In the genomic region with DNA sequence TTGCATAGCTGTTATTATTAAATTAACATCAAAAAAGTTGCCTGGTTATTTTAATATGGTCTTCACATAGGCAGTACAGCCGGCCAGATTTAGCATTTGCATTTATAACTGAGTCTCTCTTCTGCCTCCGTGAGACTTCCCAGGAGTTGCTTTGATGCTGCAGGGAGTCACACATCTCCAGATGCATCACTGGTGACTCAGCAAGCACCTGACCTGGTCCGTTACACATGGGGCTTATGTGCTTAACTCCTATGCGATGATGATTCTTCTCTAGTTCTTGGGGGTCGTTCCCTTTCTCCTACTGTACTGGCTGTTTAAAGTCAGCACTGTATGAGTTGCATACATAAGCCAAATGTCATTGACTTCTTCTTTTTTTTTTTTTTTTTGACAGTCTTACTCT, we compare ENCODE assay signal across 12 cellular contexts. TPM values are rescaled to one million over a fixed set of nuclear protein-coding genes. Genes with fewer than 3 reads are reported as not detected.
DNase-seq lines count a peak whose midpoint lies in the region; ATAC-seq, FAIRE-seq and TF ChIP-seq lines count a peak whose summit lies in the region.
"Had no signal": no experiment of that assay in that cellular context is flagged by ENCODE, and none has a peak within 500 bp of the region (broad histone marks: within the 10 kb centered on the region; RNA-seq: fewer than 3 reads in every experiment).

No MANE protein-coding gene starts in this region.

- 5% methylated on average over 5 of the region's 5 CpGs for WGBS in HepG2 (ENCODE audit: low lambda C conversion rate)

- no peaks in the 10 kb centered on the region for H3K9me3 ChIP-seq in HepG2 (ENCODE audit: low read length)

- H3K79me2 ChIP-seq in HepG2 (ENCODE audit: insufficient read depth, low read length), result no peaks in the 10 kb centered on the region

- H3K9ac ChIP-seq in HepG2 (ENCODE audit: insufficient read depth, low read depth, low read length), result no peak overlapping the region

- peak; percentile 44; the same call in 2 of the 3 replicates for ATAC-seq in HepG2
- no peak for ATAC-seq in HG02763 (IDR thresholded peaks at IDR 0.05; ENCODE audit: unreplicated experiment)
- no peak for ATAC-seq in HG03280 (IDR thresholded peaks at IDR 0.05; ENCODE audit: unreplicated experiment)
- no peak for ATAC-seq in HG02981 (IDR thresholded peaks at IDR 0.05; ENCODE audit: unreplicated experiment)
- ATAC-seq: stimulated activated effector memory CD8-positive, alpha-beta T cell treated with anti-CD3 and anti-CD28 coated beads, Interleukin-12 subunit alpha, Interleukin-12 subunit beta, amount 100 ng/mL, for 72 hours had no signal

- intact Hi-C loops in HepG2 (cut with micrococcal nuclease; ENCODE audit: unreplicated experiment), result no loop called here

- CTCF ChIA-PET in HepG2 (lab: Yijun Ruan, JAX; ENCODE audit: low intra/inter-chr PET ratio, low total read pairs), result no interaction called here

- no peak overlapping the region for H3K4me2 ChIP-seq in HepG2 (ENCODE audit: low read depth, low read length)

- no peak for TF ChIP-seq POLR2A in HepG2 (IDR thresholded peaks at IDR 0.05; ENCODE audit: insufficient read depth in 1 of 2, low read depth in 2 of 2, low read length in 2 of 2)

- no peak for TF ChIP-seq EP300 in HepG2 (IDR thresholded peaks at IDR 0.05; ENCODE audit: low read depth in 2 of 2, low read length in 2 of 2)
- TF ChIP-seq EP300 in HepG2 (CRISPR knock-in tag; IDR thresholded peaks at IDR 0.05; ENCODE audit: borderline replicate concordance), result no peak

- in situ Hi-C loops in HepG2 (cut with HindIII; ENCODE audit: extremely low pct_ligation_motif_present, low pct_unique_long_range_greater_than_20kb), result loop anchor here (25.0 kb wide), 1 partner anchor 799 kb away; no protein-coding TSS in a partner anchor

- H3K4me3 ChIP-seq in HepG2 (replicated peaks in 1 of 3; ENCODE audit: insufficient read depth in 1 of 3, low read depth in 2 of 3, low read length in 3 of 3), result no peak overlapping the region

- FAIRE-seq in HepG2 (lab: Jason Lieb, UNC), result peak; percentile 26
- FAIRE-seq: small intestine had no signal

- H3K27me3 ChIP-seq in HepG2 (ENCODE audit: control insufficient read depth in 1 of 2, insufficient read depth in 2 of 2, low read length in 2 of 2), result peaks cover 0 to 6% of the 10 kb centered on the region in 2 experiments; a peak in 1 of 5 replicates

- no peak for TF ChIP-seq CTCF in HepG2 (CRISPR knock-in tag; IDR thresholded peaks at IDR 0.05)

- H3K27ac ChIP-seq in HepG2 (ENCODE audit: extremely low read length, insufficient read depth, low read length), result no peak overlapping the region

- no peak for TF ChIP-seq RAD21 in HepG2 (CRISPR knock-in tag; IDR thresholded peaks at IDR 0.05)

- peaks cover 33% of the 10 kb centered on the region for H3K4me1 ChIP-seq in HepG2 (ENCODE audit: insufficient read depth, low read length)

- no peaks in the 10 kb centered on the region for H3K36me3 ChIP-seq in HepG2 (replicated peaks in 1 of 2; ENCODE audit: control insufficient read depth in 1 of 2, insufficient read depth in 2 of 2, low read length in 2 of 2)

- H4K20me1 ChIP-seq in HepG2 (ENCODE audit: insufficient read depth, low read length), result no peaks in the 10 kb centered on the region

- no peak overlapping the region for H2AFZ ChIP-seq in HepG2 (ENCODE audit: low read length)

- POLR2A ChIA-PET in HepG2 (lab: Yijun Ruan, JAX), result interaction anchor here (0.7 kb wide), 1 partner anchor 608 kb away, joined by 3 read pairs; no protein-coding TSS in a partner anchor

- no TSS peak for BruUV-seq in HepG2 (replicated peaks; lab: Mats Ljungman, UMichigan)

- peak; percentile 43 for DNase-seq in CD1c-positive myeloid dendritic cell (ENCODE audit: extremely low spot score)
- DNase-seq in LoVo (ENCODE audit: low spot score), result peak; percentile 69
- peak; percentile 15 for DNase-seq in brain pericyte (ENCODE audit: low read depth, low spot score)
- peak; percentile 58 for DNase-seq in HepG2 (ENCODE audit: low spot score)
- DNase-seq in SIG-M5 treated with dmso at 0.1 percent for 504 hours (lab: John Stamatoyannopoulos, UW; ENCODE audit: unreplicated experiment), result no peak
- DNase-seq: activated CD4-positive, CD25-positive, alpha-beta regulatory T cell treated with anti-CD3 and anti-CD28 coated beads, Interleukin-2, amount 50 U/mL, for 72 hours; midbrain; small intestine had no signal

TF ChIP-seq in HepG2, 621 proteins besides CTCF, POLR2A, EP300 and RAD21:
- TF ChIP-seq CBX5 (CRISPR knock-in tag; IDR thresholded peaks at IDR 0.05; ENCODE audit: borderline replicate concordance), result no peak
- TF ChIP-seq TFE3 (CRISPR knock-in tag; IDR thresholded peaks at IDR 0.05), result peak; percentile 72
- no peak for TF ChIP-seq ARNTL (CRISPR knock-in tag; IDR thresholded peaks at IDR 0.05)
- peak; percentile 89 for TF ChIP-seq FOSL2 (CRISPR knock-in tag; IDR thresholded peaks at IDR 0.05)
- peak; percentile 54 for TF ChIP-seq BHLHE40 (IDR thresholded peaks at IDR 0.05; ENCODE audit: low read length)
- no peak for TF ChIP-seq ZSCAN31 (CRISPR knock-in tag; IDR thresholded peaks at IDR 0.05; ENCODE audit: low read depth)

RNA-seq across cellular contexts. Expression of gene AKR1E2, which starts 13.1 kb away (rescaled TPM):
- total RNA-seq in HepG2 (2016; rRNA removed; fragmentation: Illumina TruSeq; extraction: Trizol), result not detected in 2 replicates
- total RNA-seq in HepG2 (2016; cell fraction: cytosol; rRNA removed; fragmentation: Illumina TruSeq; extraction: Trizol; ENCODE audit: low read depth), result not detected in 2 replicates
- total RNA-seq in HepG2 (2016; cell fraction: insoluble cytoplasmic fraction; rRNA removed; fragmentation: Illumina TruSeq; extraction: Trizol), result not detected in 2 replicates
- total RNA-seq in HepG2 (2016; cell fraction: membrane; rRNA removed; fragmentation: Illumina TruSeq; extraction: Trizol), result not detected in 2 replicates
- not detected in 2 replicates for total RNA-seq in HepG2 (2016; cell fraction: nucleus; rRNA removed; fragmentation: Illumina TruSeq; extraction: Trizol)
- polyA plus RNA-seq in HepG2 (2011; rRNA removed), result 0.10 TPM in 1 of 2 replicates, not detected in the other
- polyA plus RNA-seq in HepG2 (2011; cell fraction: cytosol; rRNA removed), result not detected in 2 replicates
- 0.33 TPM in 1 of 2 replicates, not detected in the other for polyA plus RNA-seq in HepG2 (2011; cell fraction: nucleus; rRNA removed)
- polyA plus RNA-seq in HepG2 (2012), result not detected in 2 replicates
- not detected in 2 replicates for polyA plus RNA-seq in HepG2 (2016; cell fraction: cytosol; fragmentation: Illumina TruSeq; extraction: Trizol; ENCODE audit: low read depth)
- polyA plus RNA-seq in HepG2 (2016; cell fraction: insoluble cytoplasmic fraction; fragmentation: Illumina TruSeq; extraction: Trizol; ENCODE audit: low read depth), result not detected in 2 replicates
- polyA plus RNA-seq in HepG2 (2016; cell fraction: membrane; fragmentation: Illumina TruSeq; extraction: Trizol; ENCODE audit: low read depth), result not detected in 2 replicates
- polyA plus RNA-seq in HepG2 (2016; cell fraction: nucleus; fragmentation: Illumina TruSeq; extraction: Trizol; ENCODE audit: insufficient read depth, low read depth), result not detected in 2 replicates
- not detected in 2 replicates for polyA minus RNA-seq in HepG2 (2011; rRNA and poly(A)+ RNA removed; ENCODE audit: low replicate concordance)
- polyA minus RNA-seq in HepG2 (2011; cell fraction: cytosol; rRNA and poly(A)+ RNA removed), result not detected in 2 replicates
- polyA minus RNA-seq in HepG2 (2011; cell fraction: nucleus; rRNA and poly(A)+ RNA removed), result not detected in 2 replicates
